In genomic region chr9:35489313-35490154, GRCh38 we compare ENCODE assay signal across 1 cellular context.
TF ChIP-seq lines count a peak whose summit lies in the region.

A gene with protein sequence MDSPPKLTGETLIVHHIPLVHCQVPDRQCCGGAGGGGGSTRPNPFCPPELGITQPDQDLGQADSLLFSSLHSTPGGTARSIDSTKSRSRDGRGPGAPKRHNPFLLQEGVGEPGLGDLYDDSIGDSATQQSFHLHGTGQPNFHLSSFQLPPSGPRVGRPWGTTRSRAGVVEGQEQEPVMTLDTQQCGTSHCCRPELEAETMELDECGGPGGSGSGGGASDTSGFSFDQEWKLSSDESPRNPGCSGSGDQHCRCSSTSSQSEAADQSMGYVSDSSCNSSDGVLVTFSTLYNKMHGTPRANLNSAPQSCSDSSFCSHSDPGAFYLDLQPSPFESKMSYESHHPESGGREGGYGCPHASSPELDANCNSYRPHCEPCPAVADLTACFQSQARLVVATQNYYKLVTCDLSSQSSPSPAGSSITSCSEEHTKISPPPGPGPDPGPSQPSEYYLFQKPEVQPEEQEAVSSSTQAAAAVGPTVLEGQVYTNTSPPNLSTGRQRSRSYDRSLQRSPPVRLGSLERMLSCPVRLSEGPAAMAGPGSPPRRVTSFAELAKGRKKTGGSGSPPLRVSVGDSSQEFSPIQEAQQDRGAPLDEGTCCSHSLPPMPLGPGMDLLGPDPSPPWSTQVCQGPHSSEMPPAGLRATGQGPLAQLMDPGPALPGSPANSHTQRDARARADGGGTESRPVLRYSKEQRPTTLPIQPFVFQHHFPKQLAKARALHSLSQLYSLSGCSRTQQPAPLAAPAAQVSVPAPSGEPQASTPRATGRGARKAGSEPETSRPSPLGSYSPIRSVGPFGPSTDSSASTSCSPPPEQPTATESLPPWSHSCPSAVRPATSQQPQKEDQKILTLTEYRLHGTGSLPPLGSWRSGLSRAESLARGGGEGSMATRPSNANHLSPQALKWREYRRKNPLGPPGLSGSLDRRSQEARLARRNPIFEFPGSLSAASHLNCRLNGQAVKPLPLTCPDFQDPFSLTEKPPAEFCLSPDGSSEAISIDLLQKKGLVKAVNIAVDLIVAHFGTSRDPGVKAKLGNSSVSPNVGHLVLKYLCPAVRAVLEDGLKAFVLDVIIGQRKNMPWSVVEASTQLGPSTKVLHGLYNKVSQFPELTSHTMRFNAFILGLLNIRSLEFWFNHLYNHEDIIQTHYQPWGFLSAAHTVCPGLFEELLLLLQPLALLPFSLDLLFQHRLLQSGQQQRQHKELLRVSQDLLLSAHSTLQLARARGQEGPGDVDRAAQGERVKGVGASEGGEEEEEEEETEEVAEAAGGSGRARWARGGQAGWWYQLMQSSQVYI (N-terminal part only) (plus strand): TSS chr9:35490111. CDS start chr9:35546522, 56,411 bp downstream.

TF ChIP-seq in HepG2, 621 proteins besides CTCF, POLR2A, EP300 and RAD21 (continued from another document and continues in another):
- TF ChIP-seq, protein P1, sequence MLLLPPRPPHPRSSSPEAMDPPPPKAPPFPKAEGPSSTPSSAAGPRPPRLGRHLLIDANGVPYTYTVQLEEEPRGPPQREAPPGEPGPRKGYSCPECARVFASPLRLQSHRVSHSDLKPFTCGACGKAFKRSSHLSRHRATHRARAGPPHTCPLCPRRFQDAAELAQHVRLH (CRISPR knock-in tag; IDR thresholded peaks at IDR 0.05; ENCODE audit: borderline replicate concordance, low read depth), result no peak; the same call in 1 of the 2 replicates
- TF ChIP-seq TCF7 (IDR thresholded peaks at IDR 0.05; ENCODE audit: low read depth) (no peak), ZBTB3 (CRISPR knock-in tag; IDR thresholded peaks at IDR 0.05; ENCODE audit: borderline replicate concordance, low read depth) (peak; percentile 51; the same call in 1 of the 2 replicates), TBP (CRISPR knock-in tag; IDR thresholded peaks at IDR 0.05) (no peak), HOXA7 (CRISPR knock-in tag; IDR thresholded peaks at IDR 0.05) (no peak), KLF11 (CRISPR knock-in tag; IDR thresholded peaks at IDR 0.05) (no peak), ATF7 (IDR thresholded peaks at IDR 0.05) (no peak), ATF7 (CRISPR knock-in tag; IDR thresholded peaks at IDR 0.05) (peak; percentile 77), ZNF550 (CRISPR knock-in tag; IDR thresholded peaks at IDR 0.05; ENCODE audit: borderline replicate concordance) (no peak), MIER2 (CRISPR knock-in tag; IDR thresholded peaks at IDR 0.05) (0 out of 2 replicates have a peak, but pooled peaks have one; percentile 9), SALL2 (CRISPR knock-in tag; IDR thresholded peaks at IDR 0.05) (peak; percentile 94), BRF2 (CRISPR knock-in tag; IDR thresholded peaks at IDR 0.05) (peak; percentile 61; the same call in 1 of the 2 replicates), IKZF5 (CRISPR knock-in tag; IDR thresholded peaks at IDR 0.05) (peak; percentile 62; the same call in 1 of the 2 replicates), GRHL1 (CRISPR knock-in tag; conservative IDR thresholded peaks at IDR 0.05) (no peak), ATF1 (CRISPR knock-in tag; IDR thresholded peaks at IDR 0.05) (no peak), RFXAP (CRISPR knock-in tag; IDR thresholded peaks at IDR 0.05; ENCODE audit: borderline replicate concordance) (no peak), FOSL1 (CRISPR knock-in tag; IDR thresholded peaks at IDR 0.05; ENCODE audit: borderline replicate concordance) (no peak), FOXP1 (IDR thresholded peaks at IDR 0.05) (no peak), FOXP1 (CRISPR knock-in tag; IDR thresholded peaks at IDR 0.05) (0 out of 2 replicates have a peak, but pooled peaks have one; percentile 31), KAT2B (IDR thresholded peaks at IDR 0.05; ENCODE audit: borderline replicate concordance, low read depth, low read length) (no peak), ZNF281 (CRISPR knock-in tag; IDR thresholded peaks at IDR 0.05; ENCODE audit: borderline replicate concordance) (peak; percentile 84), ZNF367 (CRISPR knock-in tag; IDR thresholded peaks at IDR 0.05; ENCODE audit: borderline replicate concordance) (0 out of 2 replicates have a peak, but pooled peaks have one; percentile 16), ZSCAN31 (CRISPR knock-in tag; IDR thresholded peaks at IDR 0.05; ENCODE audit: low read depth) (peak; percentile 92; the same call in 1 of the 2 replicates), ARNTL (CRISPR knock-in tag; IDR thresholded peaks at IDR 0.05) (peak; percentile 58; the same call in 1 of the 2 replicates), ZNF546 (CRISPR knock-in tag; conservative IDR thresholded peaks at IDR 0.05) (peak; percentile 19; the same call in 1 of the 2 replicates), KLF13 (CRISPR knock-in tag; IDR thresholded peaks at IDR 0.05) (no peak), EEA1 (CRISPR knock-in tag; IDR thresholded peaks at IDR 0.05; ENCODE audit: borderline replicate concordance) (0 out of 2 replicates have a peak, but pooled peaks have one; percentile 8), ZC3H4 (CRISPR knock-in tag; IDR thresholded peaks at IDR 0.05; ENCODE audit: borderline replicate concordance) (no peak), MATR3 (CRISPR knock-in tag; IDR thresholded peaks at IDR 0.05) (no peak), ZNF660 (CRISPR knock-in tag; IDR thresholded peaks at IDR 0.05; ENCODE audit: borderline replicate concordance, low read depth) (no peak), BRD4 (CRISPR knock-in tag; IDR thresholded peaks at IDR 0.05) (0 out of 2 replicates have a peak, but pooled peaks have one; percentile 59), ZNF17 (CRISPR knock-in tag; IDR thresholded peaks at IDR 0.05) (no peak), ZNF784 (CRISPR knock-in tag; IDR thresholded peaks at IDR 0.05; ENCODE audit: borderline replicate concordance) (0 out of 2 replicates have a peak, but pooled peaks have one; percentile 42), MXI1 (IDR thresholded peaks at IDR 0.05; ENCODE audit: borderline replicate concordance, low read depth, low read length) (peak; percentile 65; the same call in 1 of the 3 replicates), RBFOX2 (IDR thresholded peaks at IDR 0.05; ENCODE audit: low read depth, low read length) (peak; percentile 91), RFX3 (CRISPR knock-in tag; IDR thresholded peaks at IDR 0.05) (no peak)
- TF ChIP-seq, protein P2, sequence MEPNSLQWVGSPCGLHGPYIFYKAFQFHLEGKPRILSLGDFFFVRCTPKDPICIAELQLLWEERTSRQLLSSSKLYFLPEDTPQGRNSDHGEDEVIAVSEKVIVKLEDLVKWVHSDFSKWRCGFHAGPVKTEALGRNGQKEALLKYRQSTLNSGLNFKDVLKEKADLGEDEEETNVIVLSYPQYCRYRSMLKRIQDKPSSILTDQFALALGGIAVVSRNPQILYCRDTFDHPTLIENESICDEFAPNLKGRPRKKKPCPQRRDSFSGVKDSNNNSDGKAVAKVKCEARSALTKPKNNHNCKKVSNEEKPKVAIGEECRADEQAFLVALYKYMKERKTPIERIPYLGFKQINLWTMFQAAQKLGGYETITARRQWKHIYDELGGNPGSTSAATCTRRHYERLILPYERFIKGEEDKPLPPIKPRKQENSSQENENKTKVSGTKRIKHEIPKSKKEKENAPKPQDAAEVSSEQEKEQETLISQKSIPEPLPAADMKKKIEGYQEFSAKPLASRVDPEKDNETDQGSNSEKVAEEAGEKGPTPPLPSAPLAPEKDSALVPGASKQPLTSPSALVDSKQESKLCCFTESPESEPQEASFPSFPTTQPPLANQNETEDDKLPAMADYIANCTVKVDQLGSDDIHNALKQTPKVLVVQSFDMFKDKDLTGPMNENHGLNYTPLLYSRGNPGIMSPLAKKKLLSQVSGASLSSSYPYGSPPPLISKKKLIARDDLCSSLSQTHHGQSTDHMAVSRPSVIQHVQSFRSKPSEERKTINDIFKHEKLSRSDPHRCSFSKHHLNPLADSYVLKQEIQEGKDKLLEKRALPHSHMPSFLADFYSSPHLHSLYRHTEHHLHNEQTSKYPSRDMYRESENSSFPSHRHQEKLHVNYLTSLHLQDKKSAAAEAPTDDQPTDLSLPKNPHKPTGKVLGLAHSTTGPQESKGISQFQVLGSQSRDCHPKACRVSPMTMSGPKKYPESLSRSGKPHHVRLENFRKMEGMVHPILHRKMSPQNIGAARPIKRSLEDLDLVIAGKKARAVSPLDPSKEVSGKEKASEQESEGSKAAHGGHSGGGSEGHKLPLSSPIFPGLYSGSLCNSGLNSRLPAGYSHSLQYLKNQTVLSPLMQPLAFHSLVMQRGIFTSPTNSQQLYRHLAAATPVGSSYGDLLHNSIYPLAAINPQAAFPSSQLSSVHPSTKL (CRISPR knock-in tag; IDR thresholded peaks at IDR 0.05), result peak; percentile 30; the same call in 1 of the 2 replicates
- TF ChIP-seq, protein P3, sequence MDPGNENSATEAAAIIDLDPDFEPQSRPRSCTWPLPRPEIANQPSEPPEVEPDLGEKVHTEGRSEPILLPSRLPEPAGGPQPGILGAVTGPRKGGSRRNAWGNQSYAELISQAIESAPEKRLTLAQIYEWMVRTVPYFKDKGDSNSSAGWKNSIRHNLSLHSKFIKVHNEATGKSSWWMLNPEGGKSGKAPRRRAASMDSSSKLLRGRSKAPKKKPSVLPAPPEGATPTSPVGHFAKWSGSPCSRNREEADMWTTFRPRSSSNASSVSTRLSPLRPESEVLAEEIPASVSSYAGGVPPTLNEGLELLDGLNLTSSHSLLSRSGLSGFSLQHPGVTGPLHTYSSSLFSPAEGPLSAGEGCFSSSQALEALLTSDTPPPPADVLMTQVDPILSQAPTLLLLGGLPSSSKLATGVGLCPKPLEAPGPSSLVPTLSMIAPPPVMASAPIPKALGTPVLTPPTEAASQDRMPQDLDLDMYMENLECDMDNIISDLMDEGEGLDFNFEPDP (CRISPR knock-in tag; conservative IDR thresholded peaks at IDR 0.05), result no peak; the same call in 1 of the 2 replicates
- TF ChIP-seq, protein P4, sequence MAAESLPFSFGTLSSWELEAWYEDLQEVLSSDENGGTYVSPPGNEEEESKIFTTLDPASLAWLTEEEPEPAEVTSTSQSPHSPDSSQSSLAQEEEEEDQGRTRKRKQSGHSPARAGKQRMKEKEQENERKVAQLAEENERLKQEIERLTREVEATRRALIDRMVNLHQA (CRISPR knock-in tag; IDR thresholded peaks at IDR 0.05), result no peak
- TF ChIP-seq, protein P5, sequence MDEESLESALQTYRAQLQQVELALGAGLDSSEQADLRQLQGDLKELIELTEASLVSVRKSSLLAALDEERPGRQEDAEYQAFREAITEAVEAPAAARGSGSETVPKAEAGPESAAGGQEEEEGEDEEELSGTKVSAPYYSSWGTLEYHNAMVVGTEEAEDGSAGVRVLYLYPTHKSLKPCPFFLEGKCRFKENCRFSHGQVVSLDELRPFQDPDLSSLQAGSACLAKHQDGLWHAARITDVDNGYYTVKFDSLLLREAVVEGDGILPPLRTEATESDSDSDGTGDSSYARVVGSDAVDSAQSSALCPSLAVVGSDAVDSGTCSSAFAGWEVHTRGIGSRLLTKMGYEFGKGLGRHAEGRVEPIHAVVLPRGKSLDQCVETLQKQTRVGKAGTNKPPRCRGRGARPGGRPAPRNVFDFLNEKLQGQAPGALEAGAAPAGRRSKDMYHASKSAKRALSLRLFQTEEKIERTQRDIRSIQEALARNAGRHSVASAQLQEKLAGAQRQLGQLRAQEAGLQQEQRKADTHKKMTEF (CRISPR knock-in tag; IDR thresholded peaks at IDR 0.05), result peak; percentile 82
